12 cellular contexts compared by ENCODE assay signal in genomic region chr11:121582296-121582695, GRCh38.
A peak's percentile ranks its signal among the peaks of the same experiment; 100 is the strongest.
DNase-seq lines count a peak whose midpoint lies in the region; ATAC-seq, FAIRE-seq and TF ChIP-seq lines count a peak whose summit lies in the region.
"Had no signal": no experiment of that assay in that cellular context is flagged by ENCODE, and none has a peak within 500 bp of the region (broad histone marks: within the 10 kb centered on the region; RNA-seq: fewer than 3 reads in every experiment).

No MANE protein-coding gene starts in this region.

- peaks cover 53% of the 10 kb centered on the region for H3K36me3 ChIP-seq in Karpas-422 (ENCODE audit: insufficient read depth, low read length)
- H3K36me3 ChIP-seq in liver (ENCODE audit: control insufficient read depth in 4 of 4, insufficient read depth in 3 of 4, low read depth in 1 of 4, low read length in 3 of 4), result peaks cover 5 to 17% (median 12%) of the 10 kb centered on the region in 4 donors
- H3K36me3 ChIP-seq in SJCRH30, result no peaks in the 10 kb centered on the region
- H3K36me3 ChIP-seq: cardiac muscle cell, SJSA1 had no signal

- H3K9me3 ChIP-seq in Karpas-422 (ENCODE audit: low read length) (no peaks in the 10 kb centered on the region), liver (ENCODE audit: control insufficient read depth in 4 of 4, low read length in 3 of 4) (no peaks in the 10 kb centered on the region), right cardiac atrium (ENCODE audit: control insufficient read depth, low read length) (no peaks in the 10 kb centered on the region), SJCRH30 (replicated peaks) (0 out of 2 replicates have a peak, but pooled peaks cover 2% of the 10 kb centered on the region)
- H3K9me3 ChIP-seq: SJSA1 had no signal

- FAIRE-seq in RCC 7860 (lab: Jason Lieb, UNC), result no peak

- 9% methylated on average over 4 of the region's 4 CpGs for WGBS in liver
- WGBS in right cardiac atrium, result 21% methylated on average over 4 of the region's 4 CpGs

- peak overlapping the region; percentile 69 for H3K27ac ChIP-seq in Karpas-422 (ENCODE audit: low read length)
- 0 out of 2 replicates have a peak overlapping the region, but pooled peaks have one; percentile 2 for H3K27ac ChIP-seq in VCaP
- peak overlapping the region; percentile 84 to 89 for H3K27ac ChIP-seq in liver (ENCODE audit: low read depth in 1 of 2, low read length in 2 of 2)
- no peak overlapping the region for H3K27ac ChIP-seq in right cardiac atrium (ENCODE audit: low read length)
- H3K27ac ChIP-seq in SJCRH30, result no peak overlapping the region
- H3K27ac ChIP-seq: cardiac muscle cell, SJSA1 had no signal

- DNase-seq in COLO829 (ENCODE audit: low spot score), result peak; percentile 30
- DNase-seq in Karpas-422, result no peak
- no peak for DNase-seq in right cardiac atrium
- DNase-seq in SJCRH30, result no peak
- DNase-seq in NCI-H1105 (lab: John Stamatoyannopoulos, UW), result no peak
- DNase-seq in RCC 7860 (ENCODE audit: low spot score), result no peak
- DNase-seq: NCI-H1694 treated with DMSO at 0.1 percent for 48 hours; stimulated activated CD4-positive, alpha-beta T cell treated with anti-CD3 and anti-CD28 coated beads, Interleukin-1b, Interleukin-23, amount 100 ng/mL, for 48 hours had no signal

- no peak for ATAC-seq in right cardiac atrium

- no peaks in the 10 kb centered on the region for H3K27me3 ChIP-seq in Karpas-422 (ENCODE audit: low read length)
- no peaks in the 10 kb centered on the region for H3K27me3 ChIP-seq in liver (ENCODE audit: control insufficient read depth in 4 of 4, insufficient read depth in 4 of 4, low read length in 3 of 4)
- H3K27me3 ChIP-seq in right cardiac atrium (ENCODE audit: control insufficient read depth, insufficient read depth), result no peaks in the 10 kb centered on the region
- no peaks in the 10 kb centered on the region for H3K27me3 ChIP-seq in SJCRH30
- H3K27me3 ChIP-seq: cardiac muscle cell, SJSA1 had no signal

- no peaks in the 10 kb centered on the region for H4K20me1 ChIP-seq in Karpas-422 (ENCODE audit: insufficient read depth, low read depth, low read length)

- H3K79me2 ChIP-seq in Karpas-422 (ENCODE audit: low read length), result peaks cover 15% of the 10 kb centered on the region; the same call in 1 of the 2 replicates

- H3K4me3 ChIP-seq in Karpas-422 (ENCODE audit: low read length) (no peak overlapping the region), liver (ENCODE audit: low read depth in 1 of 3, low read length in 3 of 3) (no peak overlapping the region), right cardiac atrium (ENCODE audit: low read length) (no peak overlapping the region), SJCRH30 (no peak overlapping the region)
- H3K4me3 ChIP-seq: cardiac muscle cell, SJSA1 had no signal

- H3K9me2 ChIP-seq in Karpas-422 (replicated peaks; ENCODE audit: insufficient read depth, low read length), result no peaks in the 10 kb centered on the region

- H2AFZ ChIP-seq in Karpas-422 (ENCODE audit: low read length), result no peak overlapping the region

- H3K9ac ChIP-seq in Karpas-422 (ENCODE audit: low read length), result no peak overlapping the region
- H3K9ac ChIP-seq in liver (ENCODE audit: low read depth in 1 of 2, low read length in 2 of 2), result peak overlapping the region in 1 of 2 donors; percentile 82

- intact Hi-C loops in right cardiac atrium (cut with DNase I), result no loop called here

- TF ChIP-seq CTCF in VCaP (conservative IDR thresholded peaks at IDR 0.05), result no peak
- no peak for TF ChIP-seq CTCF in liver (IDR thresholded peaks at IDR 0.05; ENCODE audit: low read depth, low read length, missing input control)

- TF ChIP-seq RAD21 in liver (IDR thresholded peaks at IDR 0.05), result peak; percentile 49 to 60

- H3K4me1 ChIP-seq in Karpas-422 (ENCODE audit: low read length) (peaks cover 67% of the 10 kb centered on the region), liver (ENCODE audit: control insufficient read depth in 4 of 4, insufficient read depth in 4 of 4, low read length in 3 of 4) (peaks cover 6 to 37% (median 11%) of the 10 kb centered on the region in 4 donors), right cardiac atrium (ENCODE audit: control insufficient read depth, insufficient read depth, low read length) (peaks cover 4% of the 10 kb centered on the region), SJCRH30 (no peaks in the 10 kb centered on the region)
- H3K4me1 ChIP-seq: SJSA1 had no signal

- no peak overlapping the region for H3K4me2 ChIP-seq in Karpas-422 (ENCODE audit: low read depth, low read length, poor library complexity, severe bottlenecking)

TF ChIP-seq in liver, 16 proteins besides CTCF, POLR2A, EP300 and RAD21:
- TF ChIP-seq ATF3 (IDR thresholded peaks at IDR 0.05) (no peak), REST (IDR thresholded peaks at IDR 0.05) (peak; percentile 69), TAF1 (conservative IDR thresholded peaks at IDR 0.05) (no peak), YY1 (IDR thresholded peaks at IDR 0.05) (peak; percentile 66), FOXA2 (IDR thresholded peaks at IDR 0.05) (peak; percentile 93), ZBTB33 (IDR thresholded peaks at IDR 0.05) (peak; percentile 26), RXRA (IDR thresholded peaks at IDR 0.05) (peak; percentile 43 to 69), FOXA1 (IDR thresholded peaks at IDR 0.05) (peak; percentile 87), HNF4A (conservative IDR thresholded peaks at IDR 0.05) (peak; percentile 60 to 71), JUND (IDR thresholded peaks at IDR 0.05) (peak in 1 of 2 donors; percentile 53), SP1 (IDR thresholded peaks at IDR 0.05) (peak; percentile 62), NR2F2 (IDR thresholded peaks at IDR 0.05) (no peak), MAX (IDR thresholded peaks at IDR 0.05) (peak; percentile 62), GABPA (IDR thresholded peaks at IDR 0.05 in 1 of 2, conservative IDR thresholded peaks at IDR 0.05 in 1 of 2) (peak in 1 of 2 donors; percentile 41)

Comparison
In these comparisons a context has a peak if more than half of its experiments do, and no peak if none do; other contexts are left out.
1. H3K27ac ChIP-seq: peak in Karpas-422 (single experiment), VCaP (single experiment) and liver (2 of 2); none in right cardiac atrium (single experiment) and SJCRH30 (single experiment).